8 cellular contexts compared by ENCODE assay signal in genomic region chr6:35687658-35688604, GRCh38. TPM values are rescaled to one million over a fixed set of nuclear protein-coding genes. Genes with fewer than 3 reads are reported as not detected.
A peak's percentile ranks its signal among the peaks of the same experiment; 100 is the strongest.
DNase-seq lines count a peak whose midpoint lies in the region; ATAC-seq and TF ChIP-seq lines count a peak whose summit lies in the region.

No MANE protein-coding gene starts in this region.

- H3K27ac ChIP-seq in heart right ventricle, result peak overlapping the region; percentile 87 to 99 (median 93)
- peak overlapping the region; percentile 95 to 99 for H3K27ac ChIP-seq in uterus

- H3K4me1 Mint-ChIP-seq in activated naive CD4-positive, alpha-beta T cell treated with anti-CD3 and anti-CD28 coated beads, Interleukin-2, amount 50 U/mL, for 24 hours, result peaks cover 10% of the 10 kb centered on the region

- intact Hi-C loops in heart right ventricle (cut with DNase I), result loop anchor here (1.0 to 10.0 kb wide), 13 partner anchors 23 to 106 kb away; no protein-coding TSS in a partner anchor
- intact Hi-C loops in uterus (cut with DNase I; ENCODE audit: low total_unique reads), result loop anchor here (5.0 kb wide), 1 partner anchor 39 kb away; no protein-coding TSS in a partner anchor

- 0% methylated on average over 98 to 100 of the region's 100 CpGs for WGBS in heart right ventricle, 2 donors

- H3K4me1 ChIP-seq in heart right ventricle (peaks cover 0 to 68% (median 34%) of the 10 kb centered on the region in 9 donors), uterus (no peaks in the 10 kb centered on the region)

- H3K9me3 ChIP-seq in heart right ventricle (no peaks in the 10 kb centered on the region), uterus (no peaks in the 10 kb centered on the region)

- peak overlapping the region; percentile 72 to 97 (median 93) for H3K4me3 ChIP-seq in heart right ventricle
- peak overlapping the region; percentile 70 to 83 for H3K4me3 ChIP-seq in uterus

- no peaks in the 10 kb centered on the region for H3K36me3 Mint-ChIP-seq in activated naive CD4-positive, alpha-beta T cell treated with anti-CD3 and anti-CD28 coated beads, Interleukin-2, amount 50 U/mL, for 24 hours

- H3K9me3 Mint-ChIP-seq in activated naive CD4-positive, alpha-beta T cell treated with anti-CD3 and anti-CD28 coated beads, Interleukin-2, amount 50 U/mL, for 24 hours, result no peaks in the 10 kb centered on the region

- peak; percentile 46 for TF ChIP-seq POLR2A in Raji (IDR thresholded peaks at IDR 0.05; ENCODE audit: insufficient read depth, low read depth, low read length)
- peak in 1 of 2 donors; percentile 8 for TF ChIP-seq POLR2A in uterus (IDR thresholded peaks at IDR 0.05)

- H3K27me3 Mint-ChIP-seq in activated naive CD4-positive, alpha-beta T cell treated with anti-CD3 and anti-CD28 coated beads, Interleukin-2, amount 50 U/mL, for 24 hours, result no peaks in the 10 kb centered on the region

- TF ChIP-seq CTCF in heart right ventricle (IDR thresholded peaks at IDR 0.05), result no peak
- no peak for TF ChIP-seq CTCF in uterus (IDR thresholded peaks at IDR 0.05)

- H3K27me3 ChIP-seq in heart right ventricle (no peaks in the 10 kb centered on the region), uterus (no peaks in the 10 kb centered on the region)

- H3K36me3 ChIP-seq in heart right ventricle (peaks cover 0 to 18% (median 0%) of the 10 kb centered on the region in 9 donors), uterus (no peaks in the 10 kb centered on the region)

- H3K27ac Mint-ChIP-seq in activated naive CD4-positive, alpha-beta T cell treated with anti-CD3 and anti-CD28 coated beads, Interleukin-2, amount 50 U/mL, for 24 hours, result peak overlapping the region; percentile 99

- H3K4me3 Mint-ChIP-seq in activated naive CD4-positive, alpha-beta T cell treated with anti-CD3 and anti-CD28 coated beads, Interleukin-2, amount 50 U/mL, for 24 hours, result peak overlapping the region; percentile 99

- ATAC-seq in GM19463 (IDR thresholded peaks at IDR 0.05; ENCODE audit: unreplicated experiment), result peak; percentile 39
- peak; percentile 29 for ATAC-seq in HG03565 (IDR thresholded peaks at IDR 0.05; ENCODE audit: unreplicated experiment)
- peak; percentile 16 to 46 (median 36) for ATAC-seq in heart right ventricle

- DNase-seq in COLO668 (lab: John Stamatoyannopoulos, UW; ENCODE audit: unreplicated experiment) (peak; percentile 67), heart right ventricle (peak; percentile 30 to 55), pons (ENCODE audit: low spot score) (peak; percentile 45), uterus (peak; percentile 44 to 64)

RNA-seq across cellular contexts. Expression of gene FKBP5, which starts 0.8 kb away (rescaled TPM):
- total RNA-seq in heart right ventricle (100 to 1,000 TPM in 3 of 10 donors, 10 to 100 TPM in 7; 20.3 to 151 (median 45.3) TPM), uterus (100 to 1,000 TPM in 2 of 4 donors, 10 to 100 TPM in 2; 35.1 to 197 (median 84.5) TPM)
- 100 to 1,000 TPM in 1 of 2 donors, 10 to 100 TPM in 1; 40.5 to 199 TPM for polyA plus RNA-seq in heart right ventricle

RNA-seq across cellular contexts. Expression of gene ARMC12, which starts 48.9 kb away (rescaled TPM):
- under 1 TPM in 4 of 10 donors, not detected in 6; 0.20 to 0.37 (median 0.24) TPM for total RNA-seq in heart right ventricle
- polyA plus RNA-seq in heart right ventricle, result under 1 TPM; 0.16 to 0.95 TPM
- 1 to 10 TPM in 2 of 4 donors, not detected in 2; 1.6 TPM for total RNA-seq in uterus

Comparison
In these comparisons a context has a peak if more than half of its experiments do, and no peak if none do; other contexts are left out.
1. Peak in every context shown above with its lines: DNase-seq, ATAC-seq, H3K4me3 ChIP-seq and H3K27ac ChIP-seq.